In the genomic region with DNA sequence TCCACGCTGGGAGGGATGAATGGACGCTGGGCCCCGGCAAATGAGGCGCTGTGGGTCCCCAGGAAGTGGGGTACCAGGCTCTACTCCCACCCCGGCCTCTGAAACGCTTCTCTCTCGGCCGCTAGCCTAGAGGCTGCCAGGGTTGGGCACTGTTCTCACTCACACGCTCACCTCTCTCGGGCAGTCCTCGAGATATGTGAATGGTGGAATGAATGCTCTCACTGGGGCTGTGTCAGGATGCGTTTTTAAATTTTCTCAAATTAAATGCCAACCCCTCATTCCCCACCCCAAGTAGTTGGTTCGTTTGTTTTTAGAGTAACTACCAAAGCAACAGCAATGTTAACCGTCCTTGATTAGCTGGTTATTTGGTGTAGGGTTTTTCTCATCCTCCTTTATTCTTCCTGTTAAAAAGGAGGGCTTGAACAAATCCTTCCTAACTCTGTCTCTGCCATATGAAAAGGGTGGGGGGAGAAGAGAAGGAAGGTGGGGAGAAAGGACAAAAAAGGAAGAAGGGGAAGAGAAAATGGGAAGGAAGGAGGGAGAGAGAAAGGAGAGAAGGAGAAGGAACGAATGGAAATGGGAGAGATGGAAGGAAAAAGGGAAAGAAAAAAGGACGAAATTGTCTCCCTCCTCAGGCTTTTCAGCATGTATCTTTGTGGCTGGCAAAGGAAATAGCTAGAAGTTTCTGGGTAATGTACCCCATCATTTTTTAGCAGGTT, we compare ENCODE assay signal across 8 cellular contexts. TPM values are rescaled to one million over a fixed set of nuclear protein-coding genes. Genes with fewer than 3 reads are reported as not detected.
DNase-seq lines count a peak whose midpoint lies in the region; ATAC-seq, FAIRE-seq and TF ChIP-seq lines count a peak whose summit lies in the region.

No MANE protein-coding gene starts in this region.

- ATAC-seq in HG02840 (IDR thresholded peaks at IDR 0.05; ENCODE audit: low FRiP score, unreplicated experiment) (peak; percentile 1), GM18868 (IDR thresholded peaks at IDR 0.05; ENCODE audit: unreplicated experiment) (no peak)
- ATAC-seq in activated naive CD8-positive, alpha-beta T cell treated with anti-CD3 and anti-CD28 coated beads, Interleukin-2, amount 50 U/mL, for 24 hours, result no peak

- H3K4me1 Mint-ChIP-seq in activated naive CD8-positive, alpha-beta T cell treated with anti-CD3 and anti-CD28 coated beads, Interleukin-2, amount 50 U/mL, for 24 hours, result peaks cover 47% of the 10 kb centered on the region

- peaks cover 15% of the 10 kb centered on the region for H3K4me1 ChIP-seq in mesenchymal stem cell (ENCODE audit: control insufficient read depth, insufficient read depth, low read depth, low read length)

- H2BK5ac ChIP-seq in mesenchymal stem cell (ENCODE audit: low read depth, low read length, poor library complexity, severe bottlenecking), result no peak overlapping the region

- DNase-seq in GM12892 (ENCODE audit: insufficient read length) (no peak), mesenchymal stem cell (no peak), HuH-7.5 (ENCODE audit: low spot score) (no peak), amygdala (lab: John Stamatoyannopoulos, UW) (no peak), putamen (ENCODE audit: low spot score) (no peak)
- no peak for DNase-seq in activated naive CD8-positive, alpha-beta T cell treated with anti-CD3 and anti-CD28 coated beads, Interleukin-2, amount 50 U/mL, for 24 hours

- H3K4me2 ChIP-seq in mesenchymal stem cell (ENCODE audit: low read length, poor library complexity, severe bottlenecking), result peak overlapping the region; percentile 93

- peaks cover 0 to 74% of the 10 kb centered on the region in 2 experiments for H3K27me3 ChIP-seq in mesenchymal stem cell (ENCODE audit: control insufficient read depth in 1 of 2, insufficient read depth in 1 of 2, low read length in 2 of 2)

- H4K91ac ChIP-seq in mesenchymal stem cell (ENCODE audit: low read length), result no peak overlapping the region

- H3K27ac Mint-ChIP-seq in activated naive CD8-positive, alpha-beta T cell treated with anti-CD3 and anti-CD28 coated beads, Interleukin-2, amount 50 U/mL, for 24 hours, result no peak overlapping the region

- no peak for FAIRE-seq in GM12892 (lab: Jason Lieb, UNC)

- H3K36me3 ChIP-seq in mesenchymal stem cell (ENCODE audit: control insufficient read depth in 1 of 2, insufficient read depth in 2 of 2, low read depth in 1 of 2, low read length in 2 of 2), result peaks cover 0 to 6% of the 10 kb centered on the region in 2 experiments

- H3K9me3 ChIP-seq in mesenchymal stem cell (ENCODE audit: control insufficient read depth, low read length), result no peaks in the 10 kb centered on the region

- TF ChIP-seq POLR2A in GM12892 (IDR thresholded peaks at IDR 0.05; ENCODE audit: low read depth, low read length), result 0 out of 2 replicates have a peak, but pooled peaks have one; percentile 14

- H3K27me3 Mint-ChIP-seq in activated naive CD8-positive, alpha-beta T cell treated with anti-CD3 and anti-CD28 coated beads, Interleukin-2, amount 50 U/mL, for 24 hours, result peaks cover 83% of the 10 kb centered on the region

- no peaks in the 10 kb centered on the region for H3K9me3 Mint-ChIP-seq in activated naive CD8-positive, alpha-beta T cell treated with anti-CD3 and anti-CD28 coated beads, Interleukin-2, amount 50 U/mL, for 24 hours

- no peaks in the 10 kb centered on the region for H3K36me3 Mint-ChIP-seq in activated naive CD8-positive, alpha-beta T cell treated with anti-CD3 and anti-CD28 coated beads, Interleukin-2, amount 50 U/mL, for 24 hours (ENCODE audit: low read depth)

- no peak overlapping the region for H2AK5ac ChIP-seq in mesenchymal stem cell (ENCODE audit: low read length, severe bottlenecking)

- H3K18ac ChIP-seq in mesenchymal stem cell (ENCODE audit: low read depth in 1 of 2, low read length in 2 of 2), result peak overlapping the region; percentile 50 to 83

- no peaks in the 10 kb centered on the region for H3K79me1 ChIP-seq in mesenchymal stem cell (replicated peaks; ENCODE audit: low read length, poor library complexity, severe bottlenecking)

- H2BK15ac ChIP-seq in mesenchymal stem cell (ENCODE audit: low read depth, poor library complexity, severe bottlenecking), result no peak overlapping the region

- no peak overlapping the region for H3K27ac ChIP-seq in mesenchymal stem cell (ENCODE audit: low read length, poor library complexity, severe bottlenecking)

- peak overlapping the region; percentile 21 to 56 for H3K23ac ChIP-seq in mesenchymal stem cell (ENCODE audit: low read length in 2 of 2)

- peak overlapping the region; percentile 50 to 87 for H3K14ac ChIP-seq in mesenchymal stem cell (ENCODE audit: low read length in 2 of 2)

- H3K4me3 Mint-ChIP-seq in activated naive CD8-positive, alpha-beta T cell treated with anti-CD3 and anti-CD28 coated beads, Interleukin-2, amount 50 U/mL, for 24 hours, result peak overlapping the region; percentile 85

- H3K9ac ChIP-seq in mesenchymal stem cell (ENCODE audit: low read length), result peak overlapping the region; percentile 95

- WGBS in mesenchymal stem cell, result 18% methylated on average over 8 of the region's 16 CpGs

- no peak overlapping the region for H2BK120ac ChIP-seq in mesenchymal stem cell (ENCODE audit: low read depth, low read length)

- H4K8ac ChIP-seq in mesenchymal stem cell (ENCODE audit: low read length), result peak overlapping the region; percentile 36

- H2BK12ac ChIP-seq in mesenchymal stem cell (ENCODE audit: low read length in 2 of 2), result peak overlapping the region in 1 of 2 experiments; percentile 15

- H3K4me3 ChIP-seq in mesenchymal stem cell (ENCODE audit: insufficient read depth in 1 of 2, low read depth in 1 of 2, low read length in 2 of 2), result peak overlapping the region; percentile 55 to 98

- peak overlapping the region; percentile 5 for H2AFZ ChIP-seq in mesenchymal stem cell (ENCODE audit: low read depth, low read length)

- peak overlapping the region in 1 of 2 experiments; percentile 54 for H3K4ac ChIP-seq in mesenchymal stem cell (ENCODE audit: low read depth in 1 of 2, low read length in 2 of 2)

RNA-seq across cellular contexts. Expression of a gene that starts 1.4 kb away (rescaled TPM):
- polyA plus RNA-seq in GM12892 (2012; ENCODE audit: missing spikeins), result 9.5 TPM
- 2.7 TPM for polyA plus RNA-seq in mesenchymal stem cell (2013, experiment 1 of 2)
- polyA plus RNA-seq in mesenchymal stem cell (2013, experiment 2 of 2), result 2.5 TPM
